In the genomic region with DNA sequence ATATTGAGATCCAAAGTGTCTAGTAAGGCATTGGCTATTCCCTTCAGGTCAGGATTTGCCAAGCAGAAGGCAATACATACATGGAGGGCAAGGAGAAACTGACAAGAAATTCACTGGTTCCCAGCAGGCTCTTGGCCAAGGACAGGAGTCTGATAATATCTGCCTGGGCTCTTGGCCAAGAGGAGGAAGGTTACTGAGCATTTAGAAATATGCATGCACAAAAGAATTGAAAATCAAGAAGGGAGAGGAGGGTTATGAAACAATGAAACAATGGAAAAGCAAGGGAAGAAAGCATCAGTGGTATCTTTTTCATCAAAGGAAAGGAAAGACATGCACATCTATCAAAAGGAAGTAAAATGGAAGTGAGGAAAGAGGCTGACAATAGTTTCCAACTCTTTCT, we compare ENCODE assay signal across 17 cellular contexts. TPM values are rescaled to one million over a fixed set of nuclear protein-coding genes. Genes with fewer than 3 reads are reported as not detected.
DNase-seq lines count a peak whose midpoint lies in the region; ATAC-seq, FAIRE-seq and TF ChIP-seq lines count a peak whose summit lies in the region.
"Had no signal": no experiment of that assay in that cellular context is flagged by ENCODE, and none has a peak within 500 bp of the region (broad histone marks: within the 10 kb centered on the region; RNA-seq: fewer than 3 reads in every experiment).

No MANE protein-coding gene starts in this region.

- H3K23ac ChIP-seq in IMR-90 (ENCODE audit: low read depth, low read length): no peak overlapping the region

- H2BK5ac ChIP-seq in IMR-90 (ENCODE audit: low read depth, low read length, poor library complexity, severe bottlenecking): no peak overlapping the region

- H2BK120ac ChIP-seq in IMR-90 (ENCODE audit: low read depth, low read length): peak overlapping the region; percentile 10; the same call in 1 of the 2 replicates

- H3K4me1 ChIP-seq in IMR-90 (ENCODE audit: control insufficient read depth, insufficient read depth, low read length) (peaks cover 10% of the 10 kb centered on the region), HepG2 (ENCODE audit: insufficient read depth, low read length) (peaks cover 73% of the 10 kb centered on the region)
- H3K4me1 ChIP-seq: uterus had no signal

- H3K79me1 ChIP-seq in IMR-90 (ENCODE audit: low read depth in 1 of 2, low read length in 2 of 2): peaks cover 31 to 66% of the 10 kb centered on the region in 2 experiments

- peak overlapping the region; percentile 50; the same call in 1 of the 2 replicates for H4K5ac ChIP-seq in IMR-90 (ENCODE audit: low read depth, low read length)

- POLR2A ChIA-PET in IMR-90 (lab: Charles Lee; ENCODE audit: unreplicated experiment): no interaction called here
- POLR2A ChIA-PET in HepG2 (lab: Yijun Ruan, JAX): interaction anchor here (1.4 kb wide), 1 partner anchor 42 kb away, joined by 3 read pairs; a partner anchor contains a TSS

- H3K4me2 ChIP-seq in IMR-90 (ENCODE audit: low read depth, low read length) (no peak overlapping the region; the same call in 1 of the 2 replicates), HepG2 (ENCODE audit: low read depth, low read length) (no peak overlapping the region)

- no peak for TF ChIP-seq RAD21 in IMR-90 (IDR thresholded peaks at IDR 0.05; ENCODE audit: low read length)
- no peak for TF ChIP-seq RAD21 in HepG2 (CRISPR knock-in tag; IDR thresholded peaks at IDR 0.05)

- no peak overlapping the region for H3K9ac ChIP-seq in IMR-90 (ENCODE audit: low read depth, low read length)
- no peak overlapping the region for H3K9ac ChIP-seq in HepG2 (ENCODE audit: insufficient read depth, low read depth, low read length)

- TF ChIP-seq CTCF in AG09319 (IDR thresholded peaks at IDR 0.05; ENCODE audit: low read depth, low read length) (no peak), IMR-90 (conservative IDR thresholded peaks at IDR 0.05; ENCODE audit: low read depth, low read length) (no peak), astrocyte of the spinal cord (IDR thresholded peaks at IDR 0.05; ENCODE audit: low read depth, low read length) (no peak), HepG2 (CRISPR knock-in tag; IDR thresholded peaks at IDR 0.05) (no peak)

- dilution Hi-C loops in IMR-90 (cut with HindIII; ENCODE audit: low sequenced_read_pairs, unreplicated experiment): no loop called here

- H2BK15ac ChIP-seq in IMR-90 (ENCODE audit: low read depth, low read length): peak overlapping the region; percentile 67; the same call in 2 of the 3 replicates

- H3K36me3 ChIP-seq in IMR-90 (ENCODE audit: control insufficient read depth, insufficient read depth, low read length) (no peaks in the 10 kb centered on the region), HepG2 (replicated peaks in 1 of 2; ENCODE audit: control insufficient read depth in 1 of 2, insufficient read depth in 2 of 2, low read length in 2 of 2) (peaks cover 2 to 34% of the 10 kb centered on the region in 2 experiments)
- H3K36me3 ChIP-seq: uterus had no signal

- peak overlapping the region; percentile 41 for H3K4ac ChIP-seq in IMR-90 (ENCODE audit: low read depth, low read length)

- no peak for FAIRE-seq in HepG2 (lab: Jason Lieb, UNC)
- FAIRE-seq: GM19239 had no signal

- H4K91ac ChIP-seq in IMR-90 (ENCODE audit: insufficient read depth, low read depth, low read length): no peak overlapping the region

- no peaks in the 10 kb centered on the region for H3K9me3 ChIP-seq in IMR-90 (ENCODE audit: control insufficient read depth, insufficient read depth, low read length)
- no peaks in the 10 kb centered on the region for H3K9me3 ChIP-seq in HepG2 (ENCODE audit: low read length)
- H3K9me3 ChIP-seq: uterus had no signal

- H2AFZ ChIP-seq in IMR-90 (replicated peaks; ENCODE audit: low read length, poor library complexity) (no peak overlapping the region), HepG2 (ENCODE audit: low read length) (no peak overlapping the region)

- TF ChIP-seq EP300 in HepG2 (IDR thresholded peaks at IDR 0.05; ENCODE audit: low read depth in 2 of 2, low read length in 2 of 2) (no peak), HepG2 (CRISPR knock-in tag; IDR thresholded peaks at IDR 0.05; ENCODE audit: borderline replicate concordance) (no peak)

- CTCF ChIA-PET in IMR-90 (lab: Yijun Ruan, JAX): no interaction called here
- CTCF ChIA-PET in HepG2 (lab: Yijun Ruan, JAX; ENCODE audit: low intra/inter-chr PET ratio, low total read pairs): no interaction called here

- in situ Hi-C loops in IMR-90 (cut with MboI; ENCODE audit: low sequenced_read_pairs): loop anchor here (10.0 kb wide), 1 partner anchor 357 kb away; no protein-coding TSS in a partner anchor
- in situ Hi-C loops in astrocyte of the spinal cord (cut with HindIII; ENCODE audit: low sequenced_read_pairs): no loop called here
- in situ Hi-C loops in HepG2 (cut with HindIII; ENCODE audit: extremely low pct_ligation_motif_present, low pct_unique_long_range_greater_than_20kb): no loop called here

- no peak overlapping the region for H3K56ac ChIP-seq in IMR-90 (ENCODE audit: extremely low read depth, insufficient read depth, low read length)

- BruUV-seq in IMR-90 (replicated peaks; lab: Mats Ljungman, UMichigan) (no TSS peak), HepG2 (replicated peaks; lab: Mats Ljungman, UMichigan) (no TSS peak)

- no peak overlapping the region for H2AK9ac ChIP-seq in IMR-90 (replicated peaks; ENCODE audit: low read depth, low read length, poor library complexity)

- H3K4me3 ChIP-seq in IMR-90 (ENCODE audit: insufficient read depth, low read depth, low read length) (no peak overlapping the region), astrocyte of the spinal cord (ENCODE audit: low read depth, low read length) (no peak overlapping the region), HepG2 (replicated peaks in 1 of 3; ENCODE audit: insufficient read depth in 1 of 3, low read depth in 2 of 3, low read length in 3 of 3) (no peak overlapping the region)
- H3K4me3 ChIP-seq: uterus had no signal

- H2AK5ac ChIP-seq in IMR-90 (ENCODE audit: low read depth, low read length): no peak overlapping the region

- peak overlapping the region in 1 of 2 experiments; percentile 53; a peak in 1 of 4 replicates for H4K8ac ChIP-seq in IMR-90 (ENCODE audit: low read depth in 2 of 2, low read length in 2 of 2)

- intact Hi-C loops in IMR-90 (cut with micrococcal nuclease): loop anchor here (1.0 kb wide), 3 partner anchors 69 to 168 kb away; no protein-coding TSS in a partner anchor
- intact Hi-C loops in HepG2 (cut with micrococcal nuclease; ENCODE audit: unreplicated experiment): loop anchor here (1.0 to 2.0 kb wide), 2 partner anchors 63 to 69 kb away; no protein-coding TSS in a partner anchor

- TF ChIP-seq POLR2A in IMR-90 (IDR thresholded peaks at IDR 0.05; ENCODE audit: low read depth, low read length) (no peak), HepG2 (IDR thresholded peaks at IDR 0.05; ENCODE audit: insufficient read depth in 1 of 2, low read depth in 2 of 2, low read length in 2 of 2) (no peak)

- H2BK20ac ChIP-seq in IMR-90 (ENCODE audit: low read depth, low read length): peak overlapping the region; percentile 41; the same call in 1 of the 2 replicates

- H3K27ac ChIP-seq in IMR-90 (ENCODE audit: insufficient read depth, low read length) (no peak overlapping the region), HepG2 (ENCODE audit: extremely low read length, insufficient read depth, low read length) (no peak overlapping the region)
- H3K27ac ChIP-seq: uterus had no signal

- peaks cover 7% of the 10 kb centered on the region; the same call in 1 of the 2 replicates for H3K9me1 ChIP-seq in IMR-90 (ENCODE audit: insufficient read depth, low read length)

- no peak overlapping the region for H3K14ac ChIP-seq in IMR-90 (replicated peaks; ENCODE audit: low read depth, low read length)

- no peak overlapping the region for H3K18ac ChIP-seq in IMR-90 (ENCODE audit: low read depth, low read length)

- H3K27me3 ChIP-seq in IMR-90 (ENCODE audit: control insufficient read depth, insufficient read depth, low read length) (no peaks in the 10 kb centered on the region), HepG2 (ENCODE audit: control insufficient read depth in 1 of 2, insufficient read depth in 2 of 2, low read length in 2 of 2) (no peaks in the 10 kb centered on the region)
- H3K27me3 ChIP-seq: uterus had no signal

- H3K79me2 ChIP-seq in HepG2 (ENCODE audit: insufficient read depth, low read length): peaks cover 96% of the 10 kb centered on the region

- ATAC-seq in IMR-90 (ENCODE audit: low read depth) (no peak), HepG2 (no peak), GM18520 (IDR thresholded peaks at IDR 0.05; ENCODE audit: unreplicated experiment) (no peak), HG03045 (IDR thresholded peaks at IDR 0.05; ENCODE audit: unreplicated experiment) (no peak), HG02981 (IDR thresholded peaks at IDR 0.05; ENCODE audit: unreplicated experiment) (no peak)
- ATAC-seq: Panc1 had no signal

- H4K20me1 ChIP-seq in IMR-90 (ENCODE audit: insufficient read depth, low read length): no peaks in the 10 kb centered on the region
- H4K20me1 ChIP-seq in HepG2 (ENCODE audit: insufficient read depth, low read length): peaks cover 10% of the 10 kb centered on the region

- DNase-seq in AG09319 (ENCODE audit: extremely low read depth, low read depth) (peak; percentile 56), IMR-90 (peak; percentile 50), astrocyte of the spinal cord (ENCODE audit: low read depth, low spot score) (peak; percentile 57), HepG2 (ENCODE audit: low spot score) (no peak), AG20443 (ENCODE audit: low spot score) (no peak)
- DNase-seq: activated CD4-positive, alpha-beta T cell treated with anti-CD3 and anti-CD28 coated beads, Interleukin-2, amount 50 U/mL, for 4 hours; caudate nucleus; DND-41; midbrain; MM.1S; posterior cingulate gyrus; uterus had no signal

RNA-seq across cellular contexts. Expression of a gene that starts 42.4 kb away (rescaled TPM):
- total RNA-seq in IMR-90 (2012; rRNA removed): 17.0 and 25.0 TPM in 2 replicates
- 5.0 and 6.2 TPM in 2 replicates for polyA plus RNA-seq in IMR-90 (2012; rRNA removed)
- polyA plus RNA-seq in IMR-90 (2012; cell fraction: cytosol; rRNA removed): 1.0 and 1.2 TPM in 2 replicates
- polyA plus RNA-seq in IMR-90 (2012; cell fraction: nucleus; rRNA removed; ENCODE audit: low replicate concordance): 0.46 and 3.5 TPM in 2 replicates
- 115 and 183 TPM in 2 replicates for total RNA-seq in HepG2 (2016; rRNA removed; fragmentation: Illumina TruSeq; extraction: Trizol)
- total RNA-seq in HepG2 (2016; cell fraction: cytosol; rRNA removed; fragmentation: Illumina TruSeq; extraction: Trizol; ENCODE audit: low read depth): 16.6 and 18.3 TPM in 2 replicates
- total RNA-seq in HepG2 (2016; cell fraction: insoluble cytoplasmic fraction; rRNA removed; fragmentation: Illumina TruSeq; extraction: Trizol): 116 and 185 TPM in 2 replicates
- total RNA-seq in HepG2 (2016; cell fraction: membrane; rRNA removed; fragmentation: Illumina TruSeq; extraction: Trizol): 53.6 and 60.8 TPM in 2 replicates
- 89.7 and 91.5 TPM in 2 replicates for total RNA-seq in HepG2 (2016; cell fraction: nucleus; rRNA removed; fragmentation: Illumina TruSeq; extraction: Trizol)
- polyA plus RNA-seq in HepG2 (2011; rRNA removed): 37.8 and 58.2 TPM in 2 replicates
- polyA plus RNA-seq in HepG2 (2011; cell fraction: cytosol; rRNA removed): 24.3 and 29.8 TPM in 2 replicates
- 13.1 and 14.2 TPM in 2 replicates for polyA plus RNA-seq in HepG2 (2011; cell fraction: nucleus; rRNA removed)
- 54.6 and 95.7 TPM in 2 replicates for polyA plus RNA-seq in HepG2 (2012)
- polyA plus RNA-seq in HepG2 (2016; cell fraction: cytosol; fragmentation: Illumina TruSeq; extraction: Trizol; ENCODE audit: low read depth): 6.1 and 6.7 TPM in 2 replicates
- 150 and 162 TPM in 2 replicates for polyA plus RNA-seq in HepG2 (2016; cell fraction: insoluble cytoplasmic fraction; fragmentation: Illumina TruSeq; extraction: Trizol; ENCODE audit: low read depth)
- 21.3 and 24.5 TPM in 2 replicates for polyA plus RNA-seq in HepG2 (2016; cell fraction: membrane; fragmentation: Illumina TruSeq; extraction: Trizol; ENCODE audit: low read depth)
- 65.9 and 66.3 TPM in 2 replicates for polyA plus RNA-seq in HepG2 (2016; cell fraction: nucleus; fragmentation: Illumina TruSeq; extraction: Trizol; ENCODE audit: insufficient read depth, low read depth)
- 8.2 and 55.6 TPM in 2 replicates for polyA minus RNA-seq in HepG2 (2011; rRNA and poly(A)+ RNA removed; ENCODE audit: low replicate concordance)
- polyA minus RNA-seq in HepG2 (2011; cell fraction: cytosol; rRNA and poly(A)+ RNA removed): 60.4 and 69.2 TPM in 2 replicates
- 134 and 144 TPM in 2 replicates for polyA minus RNA-seq in HepG2 (2011; cell fraction: nucleus; rRNA and poly(A)+ RNA removed)

Comparison
In these comparisons a context has a peak if more than half of its experiments do, and no peak if none do; other contexts are left out.
1. DNase-seq: peak in AG09319 (single experiment), IMR-90 (single experiment) and astrocyte of the spinal cord (single experiment); none in HepG2 (single experiment) and AG20443 (single experiment).